Comparison of ENCODE assay signal across 8 cellular contexts in genomic region chr9:129497064-129497836, GRCh38.
DNase-seq lines count a peak whose midpoint lies in the region; ATAC-seq and TF ChIP-seq lines count a peak whose summit lies in the region.

No MANE protein-coding gene starts in this region.

- no peak for TF ChIP-seq CTCF in fibroblast of the aortic adventitia (IDR thresholded peaks at IDR 0.05; ENCODE audit: insufficient read depth, low read length)
- TF ChIP-seq CTCF in GM13977 (IDR thresholded peaks at IDR 0.05; ENCODE audit: extremely low read depth, insufficient read depth, missing control alignments), result no peak

- CTCF ChIA-PET in T-cell (lab: Charles Lee), result no interaction called here

- no peak for DNase-seq in T-helper 2 cell treated with Interferon-gamma antibody and Interleukin-4, amounts not matched to agents 5 μg/mL and 100 μg/mL, for 36 hours (ENCODE audit: low spot score)
- DNase-seq in T-helper 2 cell (no peak), T-cell (no peak), fibroblast of the aortic adventitia (ENCODE audit: low read depth) (no peak), neuronal stem cell (ENCODE audit: low spot score) (no peak), GM13977 (ENCODE audit: low spot score) (no peak), foreskin melanocyte (no peak)

- H2BK5ac ChIP-seq in neuronal stem cell (ENCODE audit: low read length), result peak overlapping the region; percentile 43

- H3K27me3 Mint-ChIP-seq in T-helper 2 cell treated with Interferon-gamma antibody and Interleukin-4, amounts not matched to agents 5 μg/mL and 100 μg/mL, for 36 hours (ENCODE audit: low read depth), result no peaks in the 10 kb centered on the region
- no peaks in the 10 kb centered on the region for H3K27me3 Mint-ChIP-seq in T-cell

- no peak overlapping the region for H3K9ac ChIP-seq in neuronal stem cell (ENCODE audit: low read depth, low read length, poor library complexity)

- no peaks in the 10 kb centered on the region for H3K9me3 ChIP-seq in neuronal stem cell (replicated peaks in 1 of 2; ENCODE audit: control insufficient read depth in 2 of 2, insufficient read depth in 1 of 2, low read depth in 1 of 2, low read length in 2 of 2)

- peak overlapping the region; percentile 57 for H4K8ac ChIP-seq in neuronal stem cell (ENCODE audit: low read depth, low read length)

- H3K79me1 ChIP-seq in neuronal stem cell (ENCODE audit: low read depth, low read length), result no peaks in the 10 kb centered on the region

- peaks cover 0 to 16% (median 0%) of the 10 kb centered on the region in 3 experiments for H3K27me3 ChIP-seq in neuronal stem cell (ENCODE audit: control insufficient read depth in 3 of 3, insufficient read depth in 3 of 3, low read depth in 1 of 3, low read length in 3 of 3)

- H3K9me3 Mint-ChIP-seq in T-helper 2 cell treated with Interferon-gamma antibody and Interleukin-4, amounts not matched to agents 5 μg/mL and 100 μg/mL, for 36 hours, result no peaks in the 10 kb centered on the region
- no peaks in the 10 kb centered on the region for H3K9me3 Mint-ChIP-seq in T-cell

- H3K27ac Mint-ChIP-seq in T-helper 2 cell treated with Interferon-gamma antibody and Interleukin-4, amounts not matched to agents 5 μg/mL and 100 μg/mL, for 36 hours, result peak overlapping the region; percentile 85
- H3K27ac Mint-ChIP-seq in T-cell, result peak overlapping the region; percentile 10 to 72

- peak overlapping the region; percentile 19 for H3K4ac ChIP-seq in neuronal stem cell (ENCODE audit: low read length)

- peak overlapping the region; percentile 66 for H2AFZ ChIP-seq in neuronal stem cell (ENCODE audit: low read length)

- H3K23ac ChIP-seq in neuronal stem cell (ENCODE audit: low read depth, low read length, poor library complexity), result no peak overlapping the region

- H2BK15ac ChIP-seq in neuronal stem cell (ENCODE audit: low read length), result peak overlapping the region; percentile 76

- peak overlapping the region; percentile 84 for H3K4me3 Mint-ChIP-seq in T-helper 2 cell treated with Interferon-gamma antibody and Interleukin-4, amounts not matched to agents 5 μg/mL and 100 μg/mL, for 36 hours
- H3K4me3 Mint-ChIP-seq in T-cell, result peak overlapping the region; percentile 73 to 82 (median 74)

- in situ Hi-C loops in GM13977 (cut with MboI; ENCODE audit: low pct_unique_long_range_greater_than_20kb, low sequenced_read_pairs, unreplicated experiment), result no loop called here

- peaks cover 17% of the 10 kb centered on the region for H3K4me1 Mint-ChIP-seq in T-helper 2 cell treated with Interferon-gamma antibody and Interleukin-4, amounts not matched to agents 5 μg/mL and 100 μg/mL, for 36 hours (ENCODE audit: low read depth)
- peaks cover 30 to 31% (median 30%) of the 10 kb centered on the region in 3 donors for H3K4me1 Mint-ChIP-seq in T-cell

- no peak for ATAC-seq in T-cell (replicated peaks in 1 of 4)
- ATAC-seq in GM19324 (IDR thresholded peaks at IDR 0.05; ENCODE audit: low FRiP score, unreplicated experiment), result no peak

- peak overlapping the region; percentile 91 for H3K27ac ChIP-seq in neuronal stem cell (replicated peaks; ENCODE audit: low read length)

- peaks cover 8% of the 10 kb centered on the region for H3K36me3 Mint-ChIP-seq in T-helper 2 cell treated with Interferon-gamma antibody and Interleukin-4, amounts not matched to agents 5 μg/mL and 100 μg/mL, for 36 hours (ENCODE audit: low read depth)
- peaks cover 3% of the 10 kb centered on the region for H3K36me3 Mint-ChIP-seq in T-cell

- no CpG with 5 or more reads among the region's 17 CpGs for WGBS in neuronal stem cell (ENCODE audit: extremely low coverage in 2 of 2, insufficient read length in 2 of 2, insufficient replicate concordance in 1 of 2), 2 donors

- H3K4me2 ChIP-seq in neuronal stem cell (ENCODE audit: insufficient read depth, low read length, poor library complexity, severe bottlenecking), result peak overlapping the region; percentile 55

- peak overlapping the region; percentile 97 for H3K18ac ChIP-seq in neuronal stem cell (ENCODE audit: low read length)

- peak overlapping the region; percentile 33 for H2BK120ac ChIP-seq in neuronal stem cell (ENCODE audit: low read depth, low read length)

- peak overlapping the region; percentile 83 for H2AK5ac ChIP-seq in neuronal stem cell (ENCODE audit: low read depth, low read length)

- no peak overlapping the region for H4K91ac ChIP-seq in neuronal stem cell (ENCODE audit: low read depth, low read length, poor library complexity)

- H3K4me1 ChIP-seq in neuronal stem cell (ENCODE audit: control insufficient read depth in 2 of 2, insufficient read depth in 1 of 2, low read depth in 1 of 2, low read length in 2 of 2), result peaks cover 43 to 63% of the 10 kb centered on the region in 2 donors

- peak overlapping the region; percentile 65 for H3K14ac ChIP-seq in neuronal stem cell (ENCODE audit: low read length)

- peak overlapping the region; percentile 83 for H3K4me3 ChIP-seq in fibroblast of the aortic adventitia (ENCODE audit: low read depth, low read length)
- H3K4me3 ChIP-seq in neuronal stem cell (ENCODE audit: low read length in 2 of 2), result peak overlapping the region in 1 of 2 donors; percentile 51

- H3K36me3 ChIP-seq in neuronal stem cell (replicated peaks in 1 of 2; ENCODE audit: control insufficient read depth in 2 of 2, insufficient read depth in 2 of 2, low read length in 2 of 2), result peaks cover 0 to 10% of the 10 kb centered on the region in 2 donors

- POLR2A ChIA-PET in T-cell (lab: Charles Lee), result interaction anchor here in 1 of 2 donors (0.5 kb wide), 1 partner anchor 162 kb away, joined by 10 read pairs; no protein-coding TSS in a partner anchor

- H2BK12ac ChIP-seq in neuronal stem cell (ENCODE audit: low read length), result peak overlapping the region; percentile 53
